In the genomic region with DNA sequence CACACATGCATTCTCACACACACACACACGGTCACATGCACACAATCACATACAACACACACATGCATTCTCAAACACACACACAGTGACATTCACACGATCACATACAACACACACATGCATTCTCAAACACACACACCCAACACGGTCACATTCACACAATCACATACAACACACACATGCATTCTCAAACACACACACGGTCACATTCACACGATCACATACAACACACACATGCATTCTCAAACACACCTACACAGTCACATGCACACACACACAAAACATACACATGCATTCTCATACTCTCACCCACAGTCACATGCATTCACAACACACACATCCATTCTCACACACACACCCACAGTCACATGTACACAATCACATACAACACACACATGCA, we compare ENCODE assay signal across 31 cellular contexts.
"Had no signal": no experiment of that assay in that cellular context is flagged by ENCODE, and none has a peak within 500 bp of the region (broad histone marks: within the 10 kb centered on the region; RNA-seq: fewer than 3 reads in every experiment).

No MANE protein-coding gene starts in this region.

- H3K9me3 ChIP-seq: breast epithelium, left ventricle myocardium inferior, mucosa of descending colon, neutrophil, stomach, suprapubic skin, tibial artery had no signal

- H3K4me3 ChIP-seq: breast epithelium, left ventricle myocardium inferior, lung, mucosa of descending colon, smooth muscle cell, stomach, suprapubic skin, tibial artery had no signal

- H3K27me3 ChIP-seq: neutrophil, stomach, suprapubic skin, tibial artery had no signal

- DNase-seq: activated CD4-positive, alpha-beta T cell treated with anti-CD3 and anti-CD28 coated beads, Interleukin-2, amount 50 U/mL, for 1 hour; activated CD8-positive, alpha-beta T cell treated with anti-CD3 and anti-CD28 coated beads for 36 hours; activated naive CD8-positive, alpha-beta T cell treated with anti-CD3 and anti-CD28 coated beads, Interleukin-2, amount 50 U/mL, for 24 hours; activated T-cell treated with anti-CD3 and anti-CD28 coated beads, Interleukin-2, amount 50 U/mL, for 4 hours; amygdala; effector CD8-positive, alpha-beta T cell; islet precursor cell; left ventricle myocardium inferior; mucosa of descending colon; retina; stimulated activated CD4-positive, alpha-beta T cell treated with anti-CD3 and anti-CD28 coated beads, Interleukin-1b, Interleukin-23, amount 100 ng/mL, for 48 hours; stimulated activated CD4-positive, alpha-beta T cell treated with anti-CD3 and anti-CD28 coated beads, Interleukin-4, amount 100 ng/mL, for 4 hours; stimulated activated CD8-positive, alpha-beta memory T cell treated with anti-CD3 and anti-CD28 coated beads, Interleukin-4, amount 100 ng/mL, for 48 hours; stimulated activated naive B cell treated with anti-CD40 and anti-IgM and Interleukin-4, amounts not matched to agents 10 μg/mL and 1 μg/mL and 100 μg/mL, for 72 hours; stomach; T-helper 17 cell; T1000; tibial artery had no signal

- H3K27ac ChIP-seq: breast epithelium, epithelial cell of prostate, left ventricle myocardium inferior, neutrophil, suprapubic skin, tibial artery had no signal

- H3K27me3 Mint-ChIP-seq: activated CD8-positive, alpha-beta T cell treated with anti-CD3 and anti-CD28 coated beads for 36 hours; activated naive CD4-positive, alpha-beta T cell treated with anti-CD3 and anti-CD28 coated beads, Interleukin-2, amount 50 U/mL, for 24 hours; activated naive CD8-positive, alpha-beta T cell treated with anti-CD3 and anti-CD28 coated beads, Interleukin-2, amount 50 U/mL, for 24 hours; activated T-helper 17 cell treated with anti-CD3 and anti-CD28 coated beads, Interleukin-2, amount 50 U/mL, for 72 hours; stimulated activated naive B cell treated with anti-CD40 and anti-IgM and Interleukin-4, amounts not matched to agents 10 μg/mL and 1 μg/mL and 100 μg/mL, for 72 hours; T-helper 17 cell had no signal

- H3K27ac Mint-ChIP-seq: activated CD8-positive, alpha-beta T cell treated with anti-CD3 and anti-CD28 coated beads for 36 hours; activated naive CD4-positive, alpha-beta T cell treated with anti-CD3 and anti-CD28 coated beads, Interleukin-2, amount 50 U/mL, for 24 hours; activated naive CD8-positive, alpha-beta T cell treated with anti-CD3 and anti-CD28 coated beads, Interleukin-2, amount 50 U/mL, for 24 hours; activated T-helper 17 cell treated with anti-CD3 and anti-CD28 coated beads, Interleukin-2, amount 50 U/mL, for 72 hours; nephron; progenitor cell of endocrine pancreas; stimulated activated naive B cell treated with anti-CD40 and anti-IgM and Interleukin-4, amounts not matched to agents 10 μg/mL and 1 μg/mL and 100 μg/mL, for 72 hours; T-helper 17 cell had no signal

- ATAC-seq: activated CD8-positive, alpha-beta T cell treated with anti-CD3 and anti-CD28 coated beads for 36 hours; activated naive CD8-positive, alpha-beta T cell treated with anti-CD3 and anti-CD28 coated beads, Interleukin-2, amount 50 U/mL, for 24 hours; activated T-cell treated with anti-CD3 and anti-CD28 coated beads, Interleukin-2, amount 50 U/mL, for 4 hours; activated T-helper 17 cell treated with anti-CD3 and anti-CD28 coated beads, Interleukin-2, amount 50 U/mL, for 72 hours; mucosa of descending colon; stimulated activated naive B cell treated with anti-CD40 and anti-IgM and Interleukin-4, amounts not matched to agents 10 μg/mL and 1 μg/mL and 100 μg/mL, for 72 hours had no signal

- H3K36me3 ChIP-seq: breast epithelium had no signal

- H3K4me1 Mint-ChIP-seq: activated naive CD4-positive, alpha-beta T cell treated with anti-CD3 and anti-CD28 coated beads, Interleukin-2, amount 50 U/mL, for 24 hours; activated naive CD8-positive, alpha-beta T cell treated with anti-CD3 and anti-CD28 coated beads, Interleukin-2, amount 50 U/mL, for 24 hours; activated T-helper 17 cell treated with anti-CD3 and anti-CD28 coated beads, Interleukin-2, amount 50 U/mL, for 72 hours; stimulated activated naive B cell treated with anti-CD40 and anti-IgM and Interleukin-4, amounts not matched to agents 10 μg/mL and 1 μg/mL and 100 μg/mL, for 72 hours had no signal

- H3K9me3 Mint-ChIP-seq: activated CD8-positive, alpha-beta T cell treated with anti-CD3 and anti-CD28 coated beads for 36 hours; activated naive CD4-positive, alpha-beta T cell treated with anti-CD3 and anti-CD28 coated beads, Interleukin-2, amount 50 U/mL, for 24 hours; activated naive CD8-positive, alpha-beta T cell treated with anti-CD3 and anti-CD28 coated beads, Interleukin-2, amount 50 U/mL, for 24 hours; activated T-cell treated with anti-CD3 and anti-CD28 coated beads, Interleukin-2, amount 50 U/mL, for 4 hours; activated T-helper 17 cell treated with anti-CD3 and anti-CD28 coated beads, Interleukin-2, amount 50 U/mL, for 72 hours; nephron; stimulated activated naive B cell treated with anti-CD40 and anti-IgM and Interleukin-4, amounts not matched to agents 10 μg/mL and 1 μg/mL and 100 μg/mL, for 72 hours had no signal

- FAIRE-seq: colon, endometrium, frontal cortex had no signal

- H3K4me2 ChIP-seq: smooth muscle cell had no signal

- H3K4me3 Mint-ChIP-seq: activated CD8-positive, alpha-beta T cell treated with anti-CD3 and anti-CD28 coated beads for 36 hours; activated naive CD4-positive, alpha-beta T cell treated with anti-CD3 and anti-CD28 coated beads, Interleukin-2, amount 50 U/mL, for 24 hours; activated naive CD8-positive, alpha-beta T cell treated with anti-CD3 and anti-CD28 coated beads, Interleukin-2, amount 50 U/mL, for 24 hours; activated T-cell treated with anti-CD3 and anti-CD28 coated beads, Interleukin-2, amount 50 U/mL, for 4 hours; activated T-helper 17 cell treated with anti-CD3 and anti-CD28 coated beads, Interleukin-2, amount 50 U/mL, for 72 hours; nephron; stimulated activated naive B cell treated with anti-CD40 and anti-IgM and Interleukin-4, amounts not matched to agents 10 μg/mL and 1 μg/mL and 100 μg/mL, for 72 hours; T-helper 17 cell had no signal
